Comparison of ENCODE assay signal across 14 cellular contexts in genomic region chr6:28983838-28984237, GRCh38. TPM values are rescaled to one million over a fixed set of nuclear protein-coding genes. Genes with fewer than 3 reads are reported as not detected.
DNase-seq lines count a peak whose midpoint lies in the region; ATAC-seq and TF ChIP-seq lines count a peak whose summit lies in the region.
"Had no signal": no experiment of that assay in that cellular context is flagged by ENCODE, and none has a peak within 500 bp of the region (broad histone marks: within the 10 kb centered on the region; RNA-seq: fewer than 3 reads in every experiment).

No MANE protein-coding gene starts in this region.

- peak overlapping the region; percentile 96 for H3K27ac Mint-ChIP-seq in MCF 10A (ENCODE audit: low read depth, unreplicated experiment)
- H3K27ac Mint-ChIP-seq: activated naive CD4-positive, alpha-beta T cell treated with anti-CD3 and anti-CD28 coated beads for 36 hours had no signal

- H3K27me3 ChIP-seq in breast epithelium, result peaks cover 0 to 2% of the 10 kb centered on the region in 2 donors
- H3K27me3 ChIP-seq in SJCRH30, result no peaks in the 10 kb centered on the region
- H3K27me3 ChIP-seq in foreskin keratinocyte, result no peaks in the 10 kb centered on the region

- no peak overlapping the region for H3K27ac ChIP-seq in breast epithelium
- H3K27ac ChIP-seq in SJCRH30, result no peak overlapping the region
- H3K27ac ChIP-seq in foreskin keratinocyte, result peak overlapping the region; percentile 88

- peaks cover 24% of the 10 kb centered on the region for H3K36me3 Mint-ChIP-seq in MCF 10A (ENCODE audit: insufficient read depth, unreplicated experiment)

- TF ChIP-seq CTCF in MCF 10A (IDR thresholded peaks at IDR 0.05; ENCODE audit: unreplicated experiment) (no peak), breast epithelium (IDR thresholded peaks at IDR 0.05) (no peak), foreskin keratinocyte (conservative IDR thresholded peaks at IDR 0.05) (no peak)

- H3K4me1 ChIP-seq in breast epithelium (no peaks in the 10 kb centered on the region), SJCRH30 (no peaks in the 10 kb centered on the region), foreskin keratinocyte (peaks cover 8% of the 10 kb centered on the region)

- DNase-seq in MCF 10A (ENCODE audit: unreplicated experiment), result no peak
- no peak for DNase-seq in breast epithelium (ENCODE audit: low spot score in 2 of 2)
- DNase-seq in SJCRH30, result peak in 1 of 2 experiments; percentile 2
- DNase-seq in foreskin keratinocyte, result no peak
- DNase-seq in activated naive CD4-positive, alpha-beta T cell treated with anti-CD3 and anti-CD28 coated beads, Interleukin-2, amount 50 U/mL, for 16 hours, result no peak
- DNase-seq: activated CD4-positive, CD25-positive, alpha-beta regulatory T cell treated with anti-CD3 and anti-CD28 coated beads, Interleukin-2, amount 50 U/mL, for 72 hours; activated naive CD4-positive, alpha-beta T cell treated with anti-CD3 and anti-CD28 coated beads for 36 hours; left ventricle myocardium inferior; NCI-H1694; stimulated activated CD4-positive, alpha-beta T cell treated with anti-CD3 and anti-CD28 coated beads, Interleukin-12 subunit alpha, Interleukin-12 subunit beta, amount 100 ng/mL, for 4 hours; stimulated activated naive CD8-positive, alpha-beta T cell treated with anti-CD3 and anti-CD28 coated beads, Interleukin-15, Interleukin-2, amounts not matched to agents 100 U/mL and 50 U/mL, for 24 hours had no signal

- CTCF ChIA-PET in MCF 10A (lab: Yijun Ruan, JAX), result interaction anchor here (0.6 to 3.3 kb wide), 4 partner anchors 30 to 441 kb away, joined by 3 to 14 read pairs (median 5); no protein-coding TSS in a partner anchor

- H3K4me1 Mint-ChIP-seq in MCF 10A (ENCODE audit: insufficient read depth, unreplicated experiment), result peaks cover 24% of the 10 kb centered on the region

- no peaks in the 10 kb centered on the region for H3K36me3 ChIP-seq in breast epithelium
- no peaks in the 10 kb centered on the region for H3K36me3 ChIP-seq in SJCRH30
- H3K36me3 ChIP-seq: left ventricle myocardium inferior had no signal

- H3K4me3 ChIP-seq in breast epithelium, result no peak overlapping the region
- peak overlapping the region; percentile 63 for H3K4me3 ChIP-seq in SJCRH30

- no peaks in the 10 kb centered on the region for H3K9me3 ChIP-seq in breast epithelium
- no peaks in the 10 kb centered on the region for H3K9me3 ChIP-seq in SJCRH30 (replicated peaks)

- ATAC-seq in foreskin keratinocyte (no peak), HG02870 (IDR thresholded peaks at IDR 0.05; ENCODE audit: unreplicated experiment) (no peak), GM21360 (IDR thresholded peaks at IDR 0.05; ENCODE audit: unreplicated experiment) (no peak), GM19452 (IDR thresholded peaks at IDR 0.05; ENCODE audit: unreplicated experiment) (no peak)
- ATAC-seq: stimulated activated naive CD8-positive, alpha-beta T cell treated with anti-CD3 and anti-CD28 coated beads, Interleukin-15, Interleukin-2, amounts not matched to agents 100 U/mL and 50 U/mL, for 24 hours had no signal

- intact Hi-C loops in MCF 10A (cut with micrococcal nuclease) (loop anchor here (2.0 to 5.0 kb wide), 3 partner anchors 33 to 102 kb away; no protein-coding TSS in a partner anchor), breast epithelium (cut with DNase I; ENCODE audit: low total_unique reads) (loop anchor here (5.0 kb wide), 1 partner anchor 42 kb away; no protein-coding TSS in a partner anchor)

- no peaks in the 10 kb centered on the region for H3K9me3 Mint-ChIP-seq in MCF 10A (ENCODE audit: unreplicated experiment)
- H3K9me3 Mint-ChIP-seq: activated naive CD4-positive, alpha-beta T cell treated with anti-CD3 and anti-CD28 coated beads for 36 hours had no signal

- peak overlapping the region; percentile 81 for H3K4me3 Mint-ChIP-seq in MCF 10A (ENCODE audit: unreplicated experiment)

- POLR2A ChIA-PET in MCF 10A (lab: Yijun Ruan, JAX), result interaction anchor here (0.7 to 7.1 kb wide), 10 partner anchors 14 to 149 kb away, joined by 3 to 121 read pairs (median 14); partner anchors contain the start of genes TRIM27 and ZNF311

- TF ChIP-seq POLR2A in breast epithelium (IDR thresholded peaks at IDR 0.05), result no peak

- no peaks in the 10 kb centered on the region for H3K27me3 Mint-ChIP-seq in MCF 10A (ENCODE audit: insufficient read depth, unreplicated experiment)

- no TSS peak for BruUV-seq in MCF 10A (replicated peaks; lab: Mats Ljungman, UMichigan)

RNA-seq across cellular contexts. Expression of gene ZNF311, which starts 21.3 kb away (rescaled TPM):
- total RNA-seq in MCF 10A (2022), result 3.6 and 5.0 TPM in 2 replicates
- total RNA-seq in breast epithelium, result 1 to 10 TPM in 2 of 3 donors, under 1 TPM in 1; 0.96 to 3.7 (median 2.0) TPM
- not detected in 2 replicates for total RNA-seq in SJCRH30 (2014; rRNA removed; shearing (Covaris generic))
- total RNA-seq in foreskin keratinocyte, result 2.3 and 3.3 TPM in 2 replicates
- polyA plus RNA-seq in foreskin keratinocyte, result 1.9 TPM in 2 replicates
